ENCODE assay signal across 11 cellular contexts in the genomic region with DNA sequence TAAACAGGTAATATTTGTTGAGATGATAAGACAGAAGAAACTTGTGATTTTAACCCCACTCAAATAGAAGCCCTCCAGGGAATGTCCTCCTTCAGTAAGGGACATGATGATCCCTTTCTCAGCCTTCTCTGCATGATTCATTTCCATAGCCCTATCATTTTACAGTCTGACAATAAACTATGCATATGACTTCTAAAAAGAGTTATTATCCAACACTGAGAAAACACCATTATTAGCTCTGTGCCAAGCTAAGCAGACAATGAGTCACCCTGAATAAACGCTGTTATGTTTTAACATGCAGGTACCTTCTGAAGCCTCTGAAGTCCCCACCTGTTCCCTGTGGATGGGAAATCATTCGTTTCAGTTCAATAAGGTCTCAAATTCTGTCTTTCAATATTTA. TPM values are rescaled to one million over a fixed set of nuclear protein-coding genes. Genes with fewer than 3 reads are reported as not detected.
DNase-seq lines count a peak whose midpoint lies in the region; ATAC-seq, FAIRE-seq and TF ChIP-seq lines count a peak whose summit lies in the region.
"Had no signal": no experiment of that assay in that cellular context is flagged by ENCODE, and none has a peak within 500 bp of the region (broad histone marks: within the 10 kb centered on the region; RNA-seq: fewer than 3 reads in every experiment).

No MANE protein-coding gene starts in this region.

- no peak overlapping the region for H3K27ac Mint-ChIP-seq in T-cell

- H3K36me3 ChIP-seq in SK-N-SH (replicated peaks in 1 of 2; ENCODE audit: control insufficient read depth in 1 of 2, insufficient read depth in 2 of 2, low read length in 1 of 2) (peaks cover 0 to 10% of the 10 kb centered on the region in 2 experiments), keratinocyte (ENCODE audit: control insufficient read depth in 2 of 2, extremely low read depth in 1 of 2, insufficient read depth in 2 of 2, low read length in 2 of 2) (no peaks in the 10 kb centered on the region), vagina (no peaks in the 10 kb centered on the region)

- CTCF ChIA-PET in SK-N-SH (lab: Yijun Ruan, JAX) (interaction anchor here (0.8 to 2.1 kb wide), 5 partner anchors 10 to 82 kb away, joined by 3 to 15 read pairs (median 4); no protein-coding TSS in a partner anchor), T-cell (lab: Charles Lee) (no interaction called here)

- FAIRE-seq in keratinocyte (lab: Jason Lieb, UNC) = peak; percentile 98

- peak overlapping the region; percentile 73 to 99; a peak in 3 of 4 replicates for H3K27ac ChIP-seq in SK-N-SH (ENCODE audit: low read depth in 2 of 2, low read length in 1 of 2)
- peak overlapping the region; percentile 83 for H3K27ac ChIP-seq in keratinocyte (ENCODE audit: control insufficient read depth, insufficient read depth, low read length)
- H3K27ac ChIP-seq in vagina = peak overlapping the region; percentile 66
- H3K27ac ChIP-seq: BLaER1 treated with 17β-estradiol and CSF1 and Interleukin-3, amounts not matched to agents 10 nM and 100 nM had no signal

- no peak for TF ChIP-seq POLR2A in vagina (IDR thresholded peaks at IDR 0.05)

- TF ChIP-seq EP300 in SK-N-SH (IDR thresholded peaks at IDR 0.05; ENCODE audit: borderline replicate concordance in 1 of 2, low read depth in 1 of 2, low read length in 1 of 2) = peak in 1 of 2 experiments; percentile 71; a peak in 1 of 4 replicates

- dilution Hi-C loops in keratinocyte (cut with MboI; ENCODE audit: extremely low pct_ligation_motif_present, low sequenced_read_pairs) = no loop called here

- H4K20me1 ChIP-seq in SK-N-SH (ENCODE audit: insufficient read depth) (no peaks in the 10 kb centered on the region; the same call in 1 of the 2 replicates), keratinocyte (ENCODE audit: control insufficient read depth, extremely low read depth, insufficient read depth, low read length) (no peaks in the 10 kb centered on the region)
- H4K20me1 ChIP-seq: BLaER1 treated with 17β-estradiol and CSF1 and Interleukin-3, amounts not matched to agents 10 nM and 100 nM had no signal

- POLR2A ChIA-PET in SK-N-SH (lab: Yijun Ruan, JAX) = no interaction called here
- POLR2A ChIA-PET in T-cell (lab: Charles Lee) = interaction anchor here in 1 of 2 donors (0.6 kb wide), 1 partner anchor 53 kb away, joined by 4 read pairs; no protein-coding TSS in a partner anchor

- H3K4me1 ChIP-seq in SK-N-SH (ENCODE audit: control insufficient read depth in 1 of 2, insufficient read depth in 2 of 2, low read depth in 1 of 2, low read length in 1 of 2) (peaks cover 0 to 16% of the 10 kb centered on the region in 2 experiments; a peak in 3 of 4 replicates), keratinocyte (ENCODE audit: control insufficient read depth, extremely low read depth, insufficient read depth, low read length) (peaks cover 28% of the 10 kb centered on the region), vagina (peaks cover 20% of the 10 kb centered on the region)
- H3K4me1 ChIP-seq: BLaER1 treated with 17β-estradiol and CSF1 and Interleukin-3, amounts not matched to agents 10 nM and 100 nM had no signal

- no peak overlapping the region for H3K4me3 Mint-ChIP-seq in T-cell
- H3K4me3 Mint-ChIP-seq: H9 had no signal

- no peaks in the 10 kb centered on the region for H3K4me1 Mint-ChIP-seq in T-cell

- H2AFZ ChIP-seq in SK-N-SH (ENCODE audit: low read depth) = no peak overlapping the region; the same call in 1 of the 2 replicates
- H2AFZ ChIP-seq in keratinocyte (ENCODE audit: control insufficient read depth, low read length) = no peak overlapping the region

- H3F3A ChIP-seq in SK-N-SH (replicated peaks; ENCODE audit: insufficient read depth) = peaks cover 30% of the 10 kb centered on the region

- H3K36me3 Mint-ChIP-seq in T-cell = peaks cover 47% of the 10 kb centered on the region

- H3K4me2 ChIP-seq in SK-N-SH (peak overlapping the region; percentile 76), keratinocyte (ENCODE audit: control insufficient read depth, extremely low read depth, insufficient read depth, low read depth, low read length) (peak overlapping the region; percentile 68)
- H3K4me2 ChIP-seq: BLaER1 treated with 17β-estradiol and CSF1 and Interleukin-3, amounts not matched to agents 10 nM and 100 nM had no signal

- H3K9ac ChIP-seq in SK-N-SH = peak overlapping the region; percentile 70
- H3K9ac ChIP-seq in keratinocyte (ENCODE audit: control insufficient read depth, extremely low read depth, insufficient read depth, low read length) = peak overlapping the region; percentile 20
- H3K9ac ChIP-seq: BLaER1 treated with 17β-estradiol and CSF1 and Interleukin-3, amounts not matched to agents 10 nM and 100 nM had no signal

- H3K27me3 ChIP-seq in SK-N-SH (ENCODE audit: insufficient read depth) = no peaks in the 10 kb centered on the region
- H3K27me3 ChIP-seq in keratinocyte (ENCODE audit: control insufficient read depth, extremely low read depth, insufficient read depth, low read length) = no peaks in the 10 kb centered on the region
- no peaks in the 10 kb centered on the region for H3K27me3 ChIP-seq in vagina
- H3K27me3 ChIP-seq: BLaER1 treated with 17β-estradiol and CSF1 and Interleukin-3, amounts not matched to agents 10 nM and 100 nM had no signal

- H3K9me2 ChIP-seq in SK-N-SH = no peaks in the 10 kb centered on the region

- 33% methylated on average over 2 of the region's 2 CpGs for WGBS in SK-N-SH (ENCODE audit: low lambda C conversion rate)

- TF ChIP-seq CTCF in SK-N-SH (IDR thresholded peaks at IDR 0.05) (no peak), keratinocyte (optimal IDR thresholded peaks at IDR 0.05 in 1 of 3, IDR thresholded peaks at IDR 0.05 in 1 of 3, conservative IDR thresholded peaks at IDR 0.05 in 1 of 3; ENCODE audit: extremely low read depth in 1 of 3, insufficient read depth in 2 of 3, low read length in 3 of 3) (no peak), vagina (IDR thresholded peaks at IDR 0.05) (no peak)

- no peak for ATAC-seq in HG03159 (IDR thresholded peaks at IDR 0.05; ENCODE audit: unreplicated experiment)
- ATAC-seq in T-cell (replicated peaks in 1 of 4) = no peak
- no peak for ATAC-seq in GM18511 (IDR thresholded peaks at IDR 0.05; ENCODE audit: unreplicated experiment)

- H3K27me3 Mint-ChIP-seq in T-cell = no peaks in the 10 kb centered on the region

- intact Hi-C loops in vagina (cut with DNase I) = loop anchor here (10.0 kb wide), 1 partner anchor 56 kb away; the partner anchor contains the start of gene DTNB

- TF ChIP-seq RAD21 in SK-N-SH (IDR thresholded peaks at IDR 0.05; ENCODE audit: low read length) = no peak

- no peaks in the 10 kb centered on the region for H3K9me1 ChIP-seq in keratinocyte (ENCODE audit: control insufficient read depth, extremely low read depth, insufficient read depth, low read length)

- peak; percentile 23 for DNase-seq in NCI-H2227 treated with DMSO at 0.1 percent for 48 hours (lab: John Stamatoyannopoulos, UW)
- DNase-seq in NCI-H2227 (lab: John Stamatoyannopoulos, UW; ENCODE audit: unreplicated experiment) = no peak
- DNase-seq in SK-N-SH = no peak
- DNase-seq in keratinocyte (ENCODE audit: low read depth, low spot score) = peak; percentile 41
- no peak for DNase-seq in vagina (ENCODE audit: extremely low spot score in 2 of 2)
- no peak for DNase-seq in T-cell
- DNase-seq: central memory CD4-positive, alpha-beta T cell; H9 had no signal

- H3K9me3 ChIP-seq in SK-N-SH (no peaks in the 10 kb centered on the region), keratinocyte (ENCODE audit: control insufficient read depth, low read depth, low read length) (no peaks in the 10 kb centered on the region), vagina (no peaks in the 10 kb centered on the region)
- H3K9me3 ChIP-seq: BLaER1 treated with 17β-estradiol and CSF1 and Interleukin-3, amounts not matched to agents 10 nM and 100 nM had no signal

- H3K79me2 ChIP-seq in SK-N-SH (ENCODE audit: insufficient read depth) (no peaks in the 10 kb centered on the region), keratinocyte (ENCODE audit: control insufficient read depth, insufficient read depth, low read length) (peaks cover 2% of the 10 kb centered on the region)

- no peaks in the 10 kb centered on the region for H3K9me3 Mint-ChIP-seq in T-cell
- H3K9me3 Mint-ChIP-seq: H9 had no signal

- H3K4me3 ChIP-seq in SK-N-SH (ENCODE audit: low read depth in 2 of 2, low read length in 1 of 2) = peak overlapping the region in 1 of 2 experiments; percentile 49; a peak in 1 of 4 replicates
- H3K4me3 ChIP-seq in keratinocyte (ENCODE audit: control insufficient read depth in 2 of 3, extremely low read depth in 1 of 3, insufficient read depth in 2 of 3, low read depth in 1 of 3, low read length in 3 of 3) = peak overlapping the region in 2 of 3 experiments; percentile 10 to 56
- H3K4me3 ChIP-seq in vagina = no peak overlapping the region
- H3K4me3 ChIP-seq: BLaER1 treated with 17β-estradiol and CSF1 and Interleukin-3, amounts not matched to agents 10 nM and 100 nM had no signal

TF ChIP-seq in SK-N-SH, 30 proteins besides CTCF, POLR2A, EP300 and RAD21 (continues in another document):
- TF ChIP-seq FOSL2 (IDR thresholded peaks at IDR 0.05; ENCODE audit: borderline replicate concordance, low read depth) = peak; percentile 94
- no peak for TF ChIP-seq ELF1 (IDR thresholded peaks at IDR 0.05)
- TF ChIP-seq TAF1 (IDR thresholded peaks at IDR 0.05; ENCODE audit: borderline replicate concordance, low read depth, low read length) = no peak; the same call in 1 of the 2 replicates
- no peak for TF ChIP-seq USF2 (IDR thresholded peaks at IDR 0.05; ENCODE audit: borderline replicate concordance, low read depth, low read length)
- TF ChIP-seq FOXJ3 (CRISPR knock-in tag; IDR thresholded peaks at IDR 0.05) = no peak
- no peak for TF ChIP-seq EZH2phosphoT487 (IDR thresholded peaks at IDR 0.05; ENCODE audit: borderline replicate concordance, low read depth)

RNA-seq across cellular contexts. Expression of gene DTNB, which starts 54.7 kb away (rescaled TPM):
- polyA plus RNA-seq in SK-N-SH (2012; rRNA removed) (14.9 and 15.3 TPM in 2 replicates), keratinocyte (19.5 to 31.5 TPM (median 28.2 TPM) in 3 replicates)
- polyA plus RNA-seq in SK-N-SH (2012; cell fraction: cytosol; rRNA removed) = 10.4 and 12.4 TPM in 2 replicates
- polyA plus RNA-seq in SK-N-SH (2012; cell fraction: nucleus; rRNA removed) = 27.1 and 27.4 TPM in 2 replicates
- polyA plus RNA-seq in keratinocyte (2011; ENCODE audit: low read depth) = 23.4 TPM
- 21.8 and 29.0 TPM in 2 replicates for polyA plus RNA-seq in keratinocyte (2011; cell fraction: cytosol; rRNA removed)
- polyA plus RNA-seq in keratinocyte (2011; cell fraction: nucleus; rRNA removed) = 26.7 and 27.7 TPM in 2 replicates
- polyA plus RNA-seq in keratinocyte (2012; ENCODE audit: low replicate concordance) = 20.2 and 24.2 TPM in 2 replicates
- polyA minus RNA-seq in keratinocyte = 31.0 to 47.4 TPM (median 32.8 TPM) in 3 replicates
- 27.8 TPM for polyA minus RNA-seq in keratinocyte (2011; cell fraction: cytosol; rRNA and poly(A)+ RNA removed)
- 16.8 and 48.4 TPM in 2 replicates for polyA minus RNA-seq in keratinocyte (2011; cell fraction: nucleus; rRNA and poly(A)+ RNA removed)
- total RNA-seq in vagina (17.9 TPM), T-cell (10 to 100 TPM; 33.4 to 45.7 (median 39.6) TPM)

Comparison
In these comparisons a context has a peak if more than half of its experiments do, and no peak if none do; other contexts are left out.
1. DNase-seq: peak in NCI-H2227 treated with DMSO at 0.1 percent for 48 hours (single experiment) and keratinocyte (single experiment); none in NCI-H2227 (single experiment), SK-N-SH (single experiment), vagina (0 of 2) and T-cell (0 of 34).
2. H3K4me3 ChIP-seq: peak in keratinocyte (2 of 3); none in vagina (0 of 2).
3. Peak in every context shown above with its lines, with median percentiles within 50 percentile points of each other: H3K27ac ChIP-seq.